ENCODE assay signal across 26 cellular contexts in the genomic region with DNA sequence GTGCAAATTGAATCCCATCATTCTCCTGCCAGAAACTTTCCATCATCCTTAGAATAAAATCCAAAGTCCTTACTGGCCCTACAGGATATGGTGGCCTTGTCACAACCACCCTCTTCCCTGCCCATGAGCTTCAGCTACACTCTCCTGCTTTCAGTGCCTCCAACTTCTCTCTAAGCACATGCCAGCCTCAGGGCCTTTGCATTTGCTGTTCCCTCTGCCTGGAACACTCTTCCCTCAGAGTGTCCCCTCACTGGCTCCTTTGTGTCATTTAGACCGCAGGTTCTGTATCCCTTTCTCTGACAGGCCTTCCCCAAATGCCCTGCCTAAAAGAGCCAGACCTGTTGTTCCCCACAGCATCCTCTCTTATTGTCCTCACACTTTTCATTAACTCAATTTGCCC. TPM values are rescaled to one million over a fixed set of nuclear protein-coding genes. Genes with fewer than 3 reads are reported as not detected.
"Had no signal": no experiment of that assay in that cellular context is flagged by ENCODE, and none has a peak within 500 bp of the region (broad histone marks: within the 10 kb centered on the region; RNA-seq: fewer than 3 reads in every experiment).

No MANE protein-coding gene starts in this region.

- DNase-seq: activated gamma-delta T cell treated with Interleukin-2 at 50 U/mL for 16 hours; activated T-cell treated with anti-CD3 and anti-CD28 coated beads, Interleukin-2, amount 50 U/mL, for 1 hour; anterior cingulate cortex; body of pancreas; cortex of kidney; effector CD4-positive, alpha-beta T cell; foreskin keratinocyte; glutamatergic neuron; immature natural killer cell; left lung; naive thymus-derived CD8-positive, alpha-beta T cell; retina; sigmoid colon; stimulated activated CD4-positive, alpha-beta T cell treated with anti-CD3 and anti-CD28 coated beads, Interleukin-2, amount 100 ng/mL, for 48 hours; stimulated activated CD8-positive, alpha-beta memory T cell treated with anti-CD3 and anti-CD28 coated beads, Interleukin-4, amount 100 ng/mL, for 48 hours; stimulated activated naive CD4-positive, alpha-beta T cell treated with Interleukin-2 at 50 U/mL for 16 hours had no signal

- ATAC-seq: body of pancreas; foreskin keratinocyte; naive thymus-derived CD8-positive, alpha-beta T cell had no signal

- H2AFZ ChIP-seq: hepatocyte had no signal

- H3K9me3 ChIP-seq: body of pancreas, left lung, sigmoid colon had no signal

- H3K79me2 ChIP-seq: hepatocyte had no signal

- H3K36me3 ChIP-seq: cardiac muscle cell, sigmoid colon had no signal

- H3K27ac ChIP-seq: body of pancreas, cardiac muscle cell, foreskin keratinocyte, hepatocyte, sigmoid colon, VCaP had no signal

- H3K4me2 ChIP-seq: hepatocyte had no signal

- H3K4me3 Mint-ChIP-seq: activated naive CD4-positive, alpha-beta T cell treated with anti-CD3 and anti-CD28 coated beads, Interleukin-2, amount 50 U/mL, for 24 hours; immature natural killer cell; mesothelial cell of epicardium; naive thymus-derived CD8-positive, alpha-beta T cell had no signal

- H3K4me1 ChIP-seq: body of pancreas, foreskin keratinocyte, sigmoid colon had no signal

- H3K4me3 ChIP-seq: body of pancreas, cardiac muscle cell, hepatocyte, left lung, sigmoid colon, smooth muscle cell had no signal

- H3K9me3 Mint-ChIP-seq: activated naive CD4-positive, alpha-beta T cell treated with anti-CD3 and anti-CD28 coated beads, Interleukin-2, amount 50 U/mL, for 24 hours; immature natural killer cell; mesothelial cell of epicardium; naive thymus-derived CD8-positive, alpha-beta T cell had no signal

- H3K36me3 Mint-ChIP-seq: activated naive CD4-positive, alpha-beta T cell treated with anti-CD3 and anti-CD28 coated beads, Interleukin-2, amount 50 U/mL, for 24 hours; immature natural killer cell; mesothelial cell of epicardium; naive thymus-derived CD8-positive, alpha-beta T cell had no signal

- H3K27me3 ChIP-seq: body of pancreas had no signal

- H3K4me1 Mint-ChIP-seq: activated naive CD4-positive, alpha-beta T cell treated with anti-CD3 and anti-CD28 coated beads, Interleukin-2, amount 50 U/mL, for 24 hours; immature natural killer cell; mesothelial cell of epicardium had no signal

- H3K27ac Mint-ChIP-seq: activated naive CD4-positive, alpha-beta T cell treated with anti-CD3 and anti-CD28 coated beads, Interleukin-2, amount 50 U/mL, for 24 hours; immature natural killer cell; mesothelial cell of epicardium; progenitor cell of endocrine pancreas had no signal

RNA-seq across cellular contexts. Expression of a gene that starts 18.2 kb away (rescaled TPM):
- total RNA-seq: cardiac muscle cell; foreskin keratinocyte; lung microvascular endothelial cell; mesothelial cell of epicardium; osteocyte; progenitor cell of endocrine pancreas; T-helper 2 cell treated with Interferon-gamma antibody and Interleukin-4, amounts not matched to agents 100 ng/mL and 5 ng/mL, for 36 hours had no signal
